Comparison of ENCODE assay signal across 8 cellular contexts in genomic region chr13:112444001-112444311, GRCh38.
A peak's percentile ranks its signal among the peaks of the same experiment; 100 is the strongest.
DNase-seq lines count a peak whose midpoint lies in the region; ATAC-seq and TF ChIP-seq lines count a peak whose summit lies in the region.

No MANE protein-coding gene starts in this region.

- H4K20me1 ChIP-seq in OCI-LY7 (ENCODE audit: insufficient read depth, low read length) = no peaks in the 10 kb centered on the region

- BruUV-seq in OCI-LY7 (replicated peaks; lab: Mats Ljungman, UMichigan) = no TSS peak

- TF ChIP-seq CTCF in AG09319 (IDR thresholded peaks at IDR 0.05; ENCODE audit: low read depth, low read length) = peak; percentile 72
- TF ChIP-seq CTCF in OCI-LY7 (conservative IDR thresholded peaks at IDR 0.05; ENCODE audit: low read length) = peak; percentile 74

- H3K27ac ChIP-seq in OCI-LY7 (ENCODE audit: low read depth, low read length, poor library complexity, severe bottlenecking) = no peak overlapping the region
- no peak overlapping the region for H3K27ac ChIP-seq in effector memory CD4-positive, alpha-beta T cell (ENCODE audit: insufficient read depth, low read length, poor library complexity, severe bottlenecking)

- peaks cover 4% of the 10 kb centered on the region for H3K27me3 ChIP-seq in effector memory CD4-positive, alpha-beta T cell (replicated peaks; ENCODE audit: control insufficient read depth, insufficient read depth, low read length, poor library complexity, severe bottlenecking)

- CTCF ChIA-PET in OCI-LY7 (lab: Charles Lee; ENCODE audit: unreplicated experiment) = no interaction called here

- H3K4me1 ChIP-seq in OCI-LY7 (ENCODE audit: insufficient read depth, low read length, poor library complexity, severe bottlenecking) = no peaks in the 10 kb centered on the region
- H3K4me1 ChIP-seq in effector memory CD4-positive, alpha-beta T cell (ENCODE audit: control insufficient read depth, insufficient read depth, low read length, poor library complexity, severe bottlenecking) = no peaks in the 10 kb centered on the region

- no peak overlapping the region for H3K4me3 ChIP-seq in OCI-LY7 (ENCODE audit: low read depth, low read length, poor library complexity, severe bottlenecking)
- no peak overlapping the region for H3K4me3 ChIP-seq in effector memory CD4-positive, alpha-beta T cell (ENCODE audit: insufficient read depth, low read depth, low read length, poor library complexity, severe bottlenecking)

- POLR2A ChIA-PET in OCI-LY7 (lab: Charles Lee) = no interaction called here

- no peaks in the 10 kb centered on the region for H3K79me2 ChIP-seq in OCI-LY7 (ENCODE audit: insufficient read depth, low read depth, low read length)

- no peak overlapping the region for H2AFZ ChIP-seq in OCI-LY7 (ENCODE audit: low read length)

- DNase-seq in AG09319 (ENCODE audit: extremely low read depth, low read depth) = peak; percentile 2
- DNase-seq in HUDEP-2 (lab: John Stamatoyannopoulos, UW; ENCODE audit: unreplicated experiment in 76 of 76) = peak in 48 of 76 experiments; percentile 3 to 77 (median 34)
- peak; percentile 25 for DNase-seq in OCI-LY7 (ENCODE audit: low spot score)
- peak; percentile 77 for DNase-seq in astrocyte of the hippocampus (ENCODE audit: low read depth, low spot score)
- peak; percentile 28 for DNase-seq in iPS DF 19.7 (ENCODE audit: low read depth, low spot score)
- peak; percentile 6 for DNase-seq in smooth muscle cell of the brain vasculature (ENCODE audit: low read depth, low spot score)
- no peak for DNase-seq in effector memory CD4-positive, alpha-beta T cell

- H3K4me2 ChIP-seq in OCI-LY7 (ENCODE audit: low read length) = no peak overlapping the region

- intact Hi-C loops in OCI-LY7 (cut with micrococcal nuclease; ENCODE audit: unreplicated experiment) = loop anchor here (1.0 kb wide), 1 partner anchor 162 kb away; no protein-coding TSS in a partner anchor

- H3K9me3 ChIP-seq in OCI-LY7 (ENCODE audit: low read length) = no peaks in the 10 kb centered on the region
- H3K9me3 ChIP-seq in effector memory CD4-positive, alpha-beta T cell (ENCODE audit: control insufficient read depth, low read length) = no peaks in the 10 kb centered on the region

- no peaks in the 10 kb centered on the region for H3K36me3 ChIP-seq in OCI-LY7 (ENCODE audit: insufficient read depth, low read length)
- no peaks in the 10 kb centered on the region for H3K36me3 ChIP-seq in effector memory CD4-positive, alpha-beta T cell (ENCODE audit: control insufficient read depth, insufficient read depth, low read length)

- peak; percentile 65 for ATAC-seq in GM18519 (IDR thresholded peaks at IDR 0.05; ENCODE audit: low FRiP score, unreplicated experiment)

- H3K9me2 ChIP-seq in OCI-LY7 (ENCODE audit: insufficient read depth, low read length) = no peaks in the 10 kb centered on the region

Comparison
In these comparisons a context has a peak if more than half of its experiments do, and no peak if none do; other contexts are left out.
1. DNase-seq: peak in AG09319 (single experiment), HUDEP-2 (48 of 76), OCI-LY7 (single experiment), astrocyte of the hippocampus (single experiment), iPS DF 19.7 (single experiment) and smooth muscle cell of the brain vasculature (single experiment); none in effector memory CD4-positive, alpha-beta T cell (0 of 3).